ENCODE assay signal across 17 cellular contexts in genomic region chr14:29528889-29529288, GRCh38.
A peak's percentile ranks its signal among the peaks of the same experiment; 100 is the strongest.
DNase-seq lines count a peak whose midpoint lies in the region; ATAC-seq and TF ChIP-seq lines count a peak whose summit lies in the region.
"Had no signal": no experiment of that assay in that cellular context is flagged by ENCODE, and none has a peak within 500 bp of the region (broad histone marks: within the 10 kb centered on the region; RNA-seq: fewer than 3 reads in every experiment).

No MANE protein-coding gene starts in this region.

- H3K9ac ChIP-seq in smooth muscle cell (ENCODE audit: low read depth), result no peak overlapping the region
- H3K9ac ChIP-seq: parathyroid adenoma, SK-N-SH had no signal

- peak overlapping the region; percentile 39 for H2AFZ ChIP-seq in ACC112 (ENCODE audit: low read length, unreplicated experiment)
- H2AFZ ChIP-seq in smooth muscle cell (ENCODE audit: low read depth), result no peak overlapping the region
- H2AFZ ChIP-seq: parathyroid adenoma had no signal

- TF ChIP-seq CTCF in smooth muscle cell (IDR thresholded peaks at IDR 0.05; ENCODE audit: borderline replicate concordance, insufficient read depth, poor library complexity, severe bottlenecking), result no peak
- no peak for TF ChIP-seq CTCF in type B pancreatic cell (conservative IDR thresholded peaks at IDR 0.05)

- no peaks in the 10 kb centered on the region for H3K9me3 ChIP-seq in smooth muscle cell (replicated peaks; ENCODE audit: low read depth)
- H3K9me3 ChIP-seq: SK-N-SH had no signal

- no peak overlapping the region for H3K27ac Mint-ChIP-seq in type B pancreatic cell
- H3K27ac Mint-ChIP-seq: H9; stimulated activated naive B cell treated with anti-CD40 and anti-IgM and Interleukin-4, amounts not matched to agents 10 μg/mL and 1 μg/mL and 100 μg/mL, for 72 hours had no signal

- H3K79me2 ChIP-seq in ACC112 (ENCODE audit: control insufficient read depth, insufficient read depth, low read length, unreplicated experiment) (no peaks in the 10 kb centered on the region), smooth muscle cell (ENCODE audit: low read depth) (no peaks in the 10 kb centered on the region)
- H3K79me2 ChIP-seq: parathyroid adenoma had no signal

- H3K27ac ChIP-seq in ACC112 (ENCODE audit: low read depth, low read length) (no peak overlapping the region), smooth muscle cell (ENCODE audit: low read depth) (no peak overlapping the region)
- H3K27ac ChIP-seq: parathyroid adenoma had no signal

- H4K20me1 ChIP-seq in smooth muscle cell (ENCODE audit: low read depth), result no peaks in the 10 kb centered on the region

- 26% methylated on average over 1 of the region's 1 CpG for WGBS in smooth muscle cell (ENCODE audit: low lambda C conversion rate)

- no peaks in the 10 kb centered on the region for H3K27me3 ChIP-seq in ACC112 (ENCODE audit: insufficient read depth, low read length)
- peaks cover 29% of the 10 kb centered on the region for H3K27me3 ChIP-seq in smooth muscle cell (ENCODE audit: low read depth)

- H3K4me2 ChIP-seq in smooth muscle cell, result no peak overlapping the region
- H3K4me2 ChIP-seq: SK-N-SH had no signal

- peaks cover 33% of the 10 kb centered on the region for H3K27me3 Mint-ChIP-seq in type B pancreatic cell
- H3K27me3 Mint-ChIP-seq: stimulated activated naive B cell treated with anti-CD40 and anti-IgM and Interleukin-4, amounts not matched to agents 10 μg/mL and 1 μg/mL and 100 μg/mL, for 72 hours had no signal

- no peaks in the 10 kb centered on the region for H3K36me3 ChIP-seq in ACC112 (ENCODE audit: insufficient read depth, low read length)
- H3K36me3 ChIP-seq in smooth muscle cell (ENCODE audit: low read depth), result no peaks in the 10 kb centered on the region

- H3K4me1 ChIP-seq in ACC112 (ENCODE audit: control insufficient read depth, insufficient read depth, low read length, unreplicated experiment) (no peaks in the 10 kb centered on the region), smooth muscle cell (ENCODE audit: low read depth) (no peaks in the 10 kb centered on the region)

- no peak overlapping the region for H3K4me3 ChIP-seq in ACC112 (ENCODE audit: low read depth, low read length)
- no peak overlapping the region for H3K4me3 ChIP-seq in smooth muscle cell

- H3K4me3 Mint-ChIP-seq in type B pancreatic cell, result no peak overlapping the region
- H3K4me3 Mint-ChIP-seq: H9; stimulated activated naive B cell treated with anti-CD40 and anti-IgM and Interleukin-4, amounts not matched to agents 10 μg/mL and 1 μg/mL and 100 μg/mL, for 72 hours had no signal

- H3F3A ChIP-seq in smooth muscle cell (ENCODE audit: low read depth), result no peaks in the 10 kb centered on the region

- H3K36me3 Mint-ChIP-seq in type B pancreatic cell, result no peaks in the 10 kb centered on the region
- H3K36me3 Mint-ChIP-seq: stimulated activated naive B cell treated with anti-CD40 and anti-IgM and Interleukin-4, amounts not matched to agents 10 μg/mL and 1 μg/mL and 100 μg/mL, for 72 hours had no signal

- DNase-seq in NCI-H2107 treated with DMSO at 0.1 percent for 48 hours (lab: John Stamatoyannopoulos, UW; ENCODE audit: unreplicated experiment) (peak; percentile 93), astrocyte of the hippocampus (ENCODE audit: low read depth, low spot score) (peak; percentile 62), NCI-H2196 (lab: John Stamatoyannopoulos, UW; ENCODE audit: unreplicated experiment) (no peak), smooth muscle cell (lab: John Stamatoyannopoulos, UW; ENCODE audit: unreplicated experiment) (no peak), type B pancreatic cell (ENCODE audit: extremely low spot score, unreplicated experiment) (no peak)
- no peak for DNase-seq in stimulated activated naive CD4-positive, alpha-beta T cell (lab: John Stamatoyannopoulos, UW)
- DNase-seq: amygdala; H9; KBM-7; left colon; small intestine; stimulated activated naive B cell treated with anti-CD40 and anti-IgM and Interleukin-4, amounts not matched to agents 10 μg/mL and 1 μg/mL and 100 μg/mL, for 72 hours had no signal

- no peaks in the 10 kb centered on the region for H3K4me1 Mint-ChIP-seq in type B pancreatic cell (ENCODE audit: unreplicated experiment)

- ATAC-seq in GM18511 (IDR thresholded peaks at IDR 0.05; ENCODE audit: unreplicated experiment), result peak; percentile 55
- ATAC-seq: esophagus mucosa; left colon; stimulated activated naive B cell treated with anti-CD40 and anti-IgM and Interleukin-4, amounts not matched to agents 10 μg/mL and 1 μg/mL and 100 μg/mL, for 72 hours had no signal

- H3K9me3 Mint-ChIP-seq in type B pancreatic cell, result no peaks in the 10 kb centered on the region
- H3K9me3 Mint-ChIP-seq: H9; stimulated activated naive B cell treated with anti-CD40 and anti-IgM and Interleukin-4, amounts not matched to agents 10 μg/mL and 1 μg/mL and 100 μg/mL, for 72 hours had no signal

Comparison
In these comparisons a context has a peak if more than half of its experiments do, and no peak if none do; other contexts are left out.
1. DNase-seq: peak in NCI-H2107 treated with DMSO at 0.1 percent for 48 hours (single experiment) and astrocyte of the hippocampus (single experiment); none in stimulated activated naive CD4-positive, alpha-beta T cell (0 of 6), NCI-H2196 (single experiment), smooth muscle cell (single experiment) and type B pancreatic cell (single experiment).